In genomic region chr2:169573160-169573973, GRCh38 we compare ENCODE assay signal across 1 cellular context.
TF ChIP-seq lines count a peak whose summit lies in the region.

FASTKD1 (minus strand) TSS chr2:169573865; CDS start chr2:169572029, 1,836 bp downstream.

TF ChIP-seq in WTC11, 78 proteins besides CTCF, POLR2A, EP300 and RAD21 (continued from another document):
- TF ChIP-seq, protein P1, sequence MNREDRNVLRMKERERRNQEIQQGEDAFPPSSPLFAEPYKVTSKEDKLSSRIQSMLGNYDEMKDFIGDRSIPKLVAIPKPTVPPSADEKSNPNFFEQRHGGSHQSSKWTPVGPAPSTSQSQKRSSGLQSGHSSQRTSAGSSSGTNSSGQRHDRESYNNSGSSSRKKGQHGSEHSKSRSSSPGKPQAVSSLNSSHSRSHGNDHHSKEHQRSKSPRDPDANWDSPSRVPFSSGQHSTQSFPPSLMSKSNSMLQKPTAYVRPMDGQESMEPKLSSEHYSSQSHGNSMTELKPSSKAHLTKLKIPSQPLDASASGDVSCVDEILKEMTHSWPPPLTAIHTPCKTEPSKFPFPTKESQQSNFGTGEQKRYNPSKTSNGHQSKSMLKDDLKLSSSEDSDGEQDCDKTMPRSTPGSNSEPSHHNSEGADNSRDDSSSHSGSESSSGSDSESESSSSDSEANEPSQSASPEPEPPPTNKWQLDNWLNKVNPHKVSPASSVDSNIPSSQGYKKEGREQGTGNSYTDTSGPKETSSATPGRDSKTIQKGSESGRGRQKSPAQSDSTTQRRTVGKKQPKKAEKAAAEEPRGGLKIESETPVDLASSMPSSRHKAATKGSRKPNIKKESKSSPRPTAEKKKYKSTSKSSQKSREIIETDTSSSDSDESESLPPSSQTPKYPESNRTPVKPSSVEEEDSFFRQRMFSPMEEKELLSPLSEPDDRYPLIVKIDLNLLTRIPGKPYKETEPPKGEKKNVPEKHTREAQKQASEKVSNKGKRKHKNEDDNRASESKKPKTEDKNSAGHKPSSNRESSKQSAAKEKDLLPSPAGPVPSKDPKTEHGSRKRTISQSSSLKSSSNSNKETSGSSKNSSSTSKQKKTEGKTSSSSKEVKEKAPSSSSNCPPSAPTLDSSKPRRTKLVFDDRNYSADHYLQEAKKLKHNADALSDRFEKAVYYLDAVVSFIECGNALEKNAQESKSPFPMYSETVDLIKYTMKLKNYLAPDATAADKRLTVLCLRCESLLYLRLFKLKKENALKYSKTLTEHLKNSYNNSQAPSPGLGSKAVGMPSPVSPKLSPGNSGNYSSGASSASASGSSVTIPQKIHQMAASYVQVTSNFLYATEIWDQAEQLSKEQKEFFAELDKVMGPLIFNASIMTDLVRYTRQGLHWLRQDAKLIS (CRISPR knock-in tag; IDR thresholded peaks at IDR 0.05; ENCODE audit: borderline replicate concordance) = no peak
- no peak for TF ChIP-seq ZNF138 (CRISPR knock-in tag; conservative IDR thresholded peaks at IDR 0.05)
- no peak for TF ChIP-seq FOXP4 (CRISPR knock-in tag; IDR thresholded peaks at IDR 0.05)
- TF ChIP-seq CBFB (CRISPR knock-in tag; IDR thresholded peaks at IDR 0.05; ENCODE audit: low read depth) = no peak
- TF ChIP-seq ZNF232 (CRISPR knock-in tag; IDR thresholded peaks at IDR 0.05) = no peak
- TF ChIP-seq NR1H2 (CRISPR knock-in tag; IDR thresholded peaks at IDR 0.05) = no peak
- no peak for TF ChIP-seq FOXJ3 (CRISPR knock-in tag; IDR thresholded peaks at IDR 0.05; ENCODE audit: borderline replicate concordance)
- no peak for TF ChIP-seq ZBTB21 (CRISPR knock-in tag; IDR thresholded peaks at IDR 0.05; ENCODE audit: borderline replicate concordance)
- peak; percentile 82 for TF ChIP-seq FOXK1 (CRISPR knock-in tag; IDR thresholded peaks at IDR 0.05)
- no peak for TF ChIP-seq CDX4 (CRISPR knock-in tag; IDR thresholded peaks at IDR 0.05; ENCODE audit: borderline replicate concordance)
- TF ChIP-seq ETV6 (CRISPR knock-in tag; IDR thresholded peaks at IDR 0.05) = peak; percentile 49; the same call in 1 of the 2 replicates
- no peak for TF ChIP-seq USF1 (CRISPR knock-in tag; IDR thresholded peaks at IDR 0.05)
- TF ChIP-seq, protein P2, sequence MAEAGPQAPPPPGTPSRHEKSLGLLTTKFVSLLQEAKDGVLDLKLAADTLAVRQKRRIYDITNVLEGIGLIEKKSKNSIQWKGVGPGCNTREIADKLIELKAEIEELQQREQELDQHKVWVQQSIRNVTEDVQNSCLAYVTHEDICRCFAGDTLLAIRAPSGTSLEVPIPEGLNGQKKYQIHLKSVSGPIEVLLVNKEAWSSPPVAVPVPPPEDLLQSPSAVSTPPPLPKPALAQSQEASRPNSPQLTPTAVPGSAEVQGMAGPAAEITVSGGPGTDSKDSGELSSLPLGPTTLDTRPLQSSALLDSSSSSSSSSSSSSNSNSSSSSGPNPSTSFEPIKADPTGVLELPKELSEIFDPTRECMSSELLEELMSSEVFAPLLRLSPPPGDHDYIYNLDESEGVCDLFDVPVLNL (CRISPR knock-in tag; IDR thresholded peaks at IDR 0.05; ENCODE audit: borderline replicate concordance, low read depth) = no peak
- no peak for TF ChIP-seq FOXP1 (CRISPR knock-in tag; IDR thresholded peaks at IDR 0.05; ENCODE audit: borderline replicate concordance)
- no peak for TF ChIP-seq TP53 (CRISPR knock-in tag; IDR thresholded peaks at IDR 0.05)
- TF ChIP-seq CREM (CRISPR knock-in tag; IDR thresholded peaks at IDR 0.05) = peak; percentile 69; the same call in 1 of the 2 replicates
- TF ChIP-seq ZNF121 (CRISPR knock-in tag; IDR thresholded peaks at IDR 0.05) = no peak
- no peak for TF ChIP-seq NR3C1 (CRISPR knock-in tag; conservative IDR thresholded peaks at IDR 0.05; ENCODE audit: low read depth)
- TF ChIP-seq ELF4 (CRISPR knock-in tag; IDR thresholded peaks at IDR 0.05; ENCODE audit: low read depth) = no peak
- TF ChIP-seq CREB1 (CRISPR knock-in tag; IDR thresholded peaks at IDR 0.05) = no peak
- no peak for TF ChIP-seq PRRX2 (CRISPR knock-in tag; IDR thresholded peaks at IDR 0.05)
- no peak for TF ChIP-seq HMGA2 (CRISPR knock-in tag; IDR thresholded peaks at IDR 0.05)
- no peak for TF ChIP-seq PRDM15 (CRISPR knock-in tag; IDR thresholded peaks at IDR 0.05)
- no peak for TF ChIP-seq ZNF219 (CRISPR knock-in tag; IDR thresholded peaks at IDR 0.05; ENCODE audit: borderline replicate concordance)
- no peak for TF ChIP-seq MLX (CRISPR knock-in tag; IDR thresholded peaks at IDR 0.05)
- no peak for TF ChIP-seq OVOL2 (CRISPR knock-in tag; IDR thresholded peaks at IDR 0.05; ENCODE audit: borderline replicate concordance)
- TF ChIP-seq ARID4B (CRISPR knock-in tag; IDR thresholded peaks at IDR 0.05; ENCODE audit: borderline replicate concordance) = 0 out of 2 replicates have a peak, but pooled peaks have one; percentile 66
- TF ChIP-seq, protein P3, sequence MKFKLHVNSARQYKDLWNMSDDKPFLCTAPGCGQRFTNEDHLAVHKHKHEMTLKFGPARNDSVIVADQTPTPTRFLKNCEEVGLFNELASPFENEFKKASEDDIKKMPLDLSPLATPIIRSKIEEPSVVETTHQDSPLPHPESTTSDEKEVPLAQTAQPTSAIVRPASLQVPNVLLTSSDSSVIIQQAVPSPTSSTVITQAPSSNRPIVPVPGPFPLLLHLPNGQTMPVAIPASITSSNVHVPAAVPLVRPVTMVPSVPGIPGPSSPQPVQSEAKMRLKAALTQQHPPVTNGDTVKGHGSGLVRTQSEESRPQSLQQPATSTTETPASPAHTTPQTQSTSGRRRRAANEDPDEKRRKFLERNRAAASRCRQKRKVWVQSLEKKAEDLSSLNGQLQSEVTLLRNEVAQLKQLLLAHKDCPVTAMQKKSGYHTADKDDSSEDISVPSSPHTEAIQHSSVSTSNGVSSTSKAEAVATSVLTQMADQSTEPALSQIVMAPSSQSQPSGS (CRISPR knock-in tag; IDR thresholded peaks at IDR 0.05; ENCODE audit: borderline replicate concordance, low read depth) = no peak
- peak; percentile 82 for TF ChIP-seq GABPB1 (CRISPR knock-in tag; IDR thresholded peaks at IDR 0.05)
- no peak for TF ChIP-seq IRF1 (CRISPR knock-in tag; IDR thresholded peaks at IDR 0.05)
